Comparison of ENCODE assay signal across 1 cellular context in the genomic region with DNA sequence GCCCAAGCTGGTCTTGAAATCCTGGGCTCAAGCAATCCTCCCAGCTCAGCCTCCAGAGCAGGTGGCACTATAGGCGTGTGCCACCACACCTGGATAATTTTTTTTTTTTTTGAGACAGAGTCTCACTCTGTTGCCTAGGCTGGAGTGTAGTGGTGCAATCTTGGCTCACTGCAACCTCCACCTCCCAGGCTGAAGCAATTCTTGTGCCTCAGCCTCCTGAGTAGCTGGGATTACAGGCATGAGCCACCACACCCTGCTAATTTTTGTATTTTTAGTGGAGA. TPM values are rescaled to one million over a fixed set of nuclear protein-coding genes. Genes with fewer than 3 reads are reported as not detected.
"Had no signal": no experiment of that assay in that cellular context is flagged by ENCODE, and none has a peak within 500 bp of the region (broad histone marks: within the 10 kb centered on the region; RNA-seq: fewer than 3 reads in every experiment).

No MANE protein-coding gene starts in this region.

RNA-seq across cellular contexts. Expression of gene GTF2IRD1, which starts 16.5 kb away (rescaled TPM):
- polyA plus RNA-seq: IgD-negative memory B cell had no signal
